2 cellular contexts compared by ENCODE assay signal in the genomic region with DNA sequence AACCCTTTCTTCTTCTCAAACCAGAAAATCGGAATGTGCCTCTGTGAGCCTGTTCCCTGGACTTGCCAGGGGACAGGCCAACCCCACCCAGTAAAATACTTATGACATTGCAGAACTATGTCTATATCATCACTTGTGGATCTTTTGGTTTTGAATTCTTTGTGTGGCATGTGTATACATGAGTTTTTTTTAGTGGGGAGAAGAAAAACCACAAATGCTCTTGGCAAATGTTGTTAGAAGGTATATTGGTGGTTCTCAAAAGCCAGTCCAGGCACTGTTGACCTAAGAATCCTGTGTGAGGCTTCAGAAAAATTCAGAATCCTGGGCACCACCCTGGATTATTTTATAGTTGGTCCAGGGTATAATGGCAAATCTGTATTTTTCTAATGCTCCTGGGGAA.
TF ChIP-seq lines count a peak whose summit lies in the region.

No MANE protein-coding gene starts in this region.

TF ChIP-seq in SK-N-SH treated with all-trans-retinoic acid at 6 μM for 48 hours, 23 proteins besides CTCF, POLR2A, EP300 and RAD21 (continued from another document):
- TF ChIP-seq, protein P1, sequence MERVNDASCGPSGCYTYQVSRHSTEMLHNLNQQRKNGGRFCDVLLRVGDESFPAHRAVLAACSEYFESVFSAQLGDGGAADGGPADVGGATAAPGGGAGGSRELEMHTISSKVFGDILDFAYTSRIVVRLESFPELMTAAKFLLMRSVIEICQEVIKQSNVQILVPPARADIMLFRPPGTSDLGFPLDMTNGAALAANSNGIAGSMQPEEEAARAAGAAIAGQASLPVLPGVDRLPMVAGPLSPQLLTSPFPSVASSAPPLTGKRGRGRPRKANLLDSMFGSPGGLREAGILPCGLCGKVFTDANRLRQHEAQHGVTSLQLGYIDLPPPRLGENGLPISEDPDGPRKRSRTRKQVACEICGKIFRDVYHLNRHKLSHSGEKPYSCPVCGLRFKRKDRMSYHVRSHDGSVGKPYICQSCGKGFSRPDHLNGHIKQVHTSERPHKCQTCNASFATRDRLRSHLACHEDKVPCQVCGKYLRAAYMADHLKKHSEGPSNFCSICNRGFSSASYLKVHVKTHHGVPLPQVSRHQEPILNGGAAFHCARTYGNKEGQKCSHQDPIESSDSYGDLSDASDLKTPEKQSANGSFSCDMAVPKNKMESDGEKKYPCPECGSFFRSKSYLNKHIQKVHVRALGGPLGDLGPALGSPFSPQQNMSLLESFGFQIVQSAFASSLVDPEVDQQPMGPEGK (CRISPR knock-in tag; IDR thresholded peaks at IDR 0.05; ENCODE audit: borderline replicate concordance) = no peak
- TF ChIP-seq, protein P2, sequence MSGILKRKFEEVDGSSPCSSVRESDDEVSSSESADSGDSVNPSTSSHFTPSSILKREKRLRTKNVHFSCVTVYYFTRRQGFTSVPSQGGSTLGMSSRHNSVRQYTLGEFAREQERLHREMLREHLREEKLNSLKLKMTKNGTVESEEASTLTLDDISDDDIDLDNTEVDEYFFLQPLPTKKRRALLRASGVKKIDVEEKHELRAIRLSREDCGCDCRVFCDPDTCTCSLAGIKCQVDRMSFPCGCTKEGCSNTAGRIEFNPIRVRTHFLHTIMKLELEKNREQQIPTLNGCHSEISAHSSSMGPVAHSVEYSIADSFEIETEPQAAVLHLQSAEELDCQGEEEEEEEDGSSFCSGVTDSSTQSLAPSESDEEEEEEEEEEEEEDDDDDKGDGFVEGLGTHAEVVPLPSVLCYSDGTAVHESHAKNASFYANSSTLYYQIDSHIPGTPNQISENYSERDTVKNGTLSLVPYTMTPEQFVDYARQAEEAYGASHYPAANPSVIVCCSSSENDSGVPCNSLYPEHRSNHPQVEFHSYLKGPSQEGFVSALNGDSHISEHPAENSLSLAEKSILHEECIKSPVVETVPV (CRISPR knock-in tag; IDR thresholded peaks at IDR 0.05) = no peak
- no peak for TF ChIP-seq ESRRG (CRISPR knock-in tag; IDR thresholded peaks at IDR 0.05)
- TF ChIP-seq, protein P3, sequence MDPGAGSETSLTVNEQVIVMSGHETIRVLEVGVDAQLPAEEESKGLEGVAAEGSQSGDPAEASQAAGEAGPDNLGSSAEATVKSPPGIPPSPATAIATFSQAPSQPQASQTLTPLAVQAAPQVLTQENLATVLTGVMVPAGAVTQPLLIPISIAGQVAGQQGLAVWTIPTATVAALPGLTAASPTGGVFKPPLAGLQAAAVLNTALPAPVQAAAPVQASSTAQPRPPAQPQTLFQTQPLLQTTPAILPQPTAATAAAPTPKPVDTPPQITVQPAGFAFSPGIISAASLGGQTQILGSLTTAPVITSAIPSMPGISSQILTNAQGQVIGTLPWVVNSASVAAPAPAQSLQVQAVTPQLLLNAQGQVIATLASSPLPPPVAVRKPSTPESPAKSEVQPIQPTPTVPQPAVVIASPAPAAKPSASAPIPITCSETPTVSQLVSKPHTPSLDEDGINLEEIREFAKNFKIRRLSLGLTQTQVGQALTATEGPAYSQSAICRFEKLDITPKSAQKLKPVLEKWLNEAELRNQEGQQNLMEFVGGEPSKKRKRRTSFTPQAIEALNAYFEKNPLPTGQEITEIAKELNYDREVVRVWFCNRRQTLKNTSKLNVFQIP (CRISPR knock-in tag; IDR thresholded peaks at IDR 0.05; ENCODE audit: borderline replicate concordance, low read depth) = no peak
TF ChIP-seq in SK-N-SH treated with all-trans-retinoic acid at 6 μM for 48 hours: peak in this region for 0.

TF ChIP-seq in SK-N-SH, 30 proteins besides CTCF, POLR2A, EP300 and RAD21 (continued from another document):
- TF ChIP-seq TEAD4 (IDR thresholded peaks at IDR 0.05; ENCODE audit: borderline replicate concordance, insufficient read depth) = no peak
- TF ChIP-seq, protein P4, sequence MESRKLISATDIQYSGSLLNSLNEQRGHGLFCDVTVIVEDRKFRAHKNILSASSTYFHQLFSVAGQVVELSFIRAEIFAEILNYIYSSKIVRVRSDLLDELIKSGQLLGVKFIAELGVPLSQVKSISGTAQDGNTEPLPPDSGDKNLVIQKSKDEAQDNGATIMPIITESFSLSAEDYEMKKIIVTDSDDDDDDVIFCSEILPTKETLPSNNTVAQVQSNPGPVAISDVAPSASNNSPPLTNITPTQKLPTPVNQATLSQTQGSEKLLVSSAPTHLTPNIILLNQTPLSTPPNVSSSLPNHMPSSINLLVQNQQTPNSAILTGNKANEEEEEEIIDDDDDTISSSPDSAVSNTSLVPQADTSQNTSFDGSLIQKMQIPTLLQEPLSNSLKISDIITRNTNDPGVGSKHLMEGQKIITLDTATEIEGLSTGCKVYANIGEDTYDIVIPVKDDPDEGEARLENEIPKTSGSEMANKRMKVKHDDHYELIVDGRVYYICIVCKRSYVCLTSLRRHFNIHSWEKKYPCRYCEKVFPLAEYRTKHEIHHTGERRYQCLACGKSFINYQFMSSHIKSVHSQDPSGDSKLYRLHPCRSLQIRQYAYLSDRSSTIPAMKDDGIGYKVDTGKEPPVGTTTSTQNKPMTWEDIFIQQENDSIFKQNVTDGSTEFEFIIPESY (IDR thresholded peaks at IDR 0.05; ENCODE audit: borderline replicate concordance, low read depth) = no peak
